23 cellular contexts compared by ENCODE assay signal in genomic region chr14:103834956-103835355, GRCh38. TPM values are rescaled to one million over a fixed set of nuclear protein-coding genes. Genes with fewer than 3 reads are reported as not detected.
DNase-seq lines count a peak whose midpoint lies in the region; ATAC-seq and TF ChIP-seq lines count a peak whose summit lies in the region.
"Had no signal": no experiment of that assay in that cellular context is flagged by ENCODE, and none has a peak within 500 bp of the region (broad histone marks: within the 10 kb centered on the region; RNA-seq: fewer than 3 reads in every experiment).

No MANE protein-coding gene starts in this region.

- ATAC-seq in activated T-helper 17 cell treated with anti-CD3 and anti-CD28 coated beads, Interleukin-2, amount 50 U/mL, for 72 hours (replicated peaks) = no peak
- ATAC-seq in lower lobe of right lung (peak; percentile 32 to 48), HG03196 (IDR thresholded peaks at IDR 0.05; ENCODE audit: unreplicated experiment) (no peak)
- ATAC-seq: A549, GM12878, GM23338, HCT116 had no signal

- no peaks in the 10 kb centered on the region for H3K9me3 Mint-ChIP-seq in activated T-helper 17 cell treated with anti-CD3 and anti-CD28 coated beads, Interleukin-2, amount 50 U/mL, for 72 hours
- H3K9me3 Mint-ChIP-seq: CD14-positive monocyte; CD4-positive, alpha-beta T cell; CD8-positive, alpha-beta memory T cell; GM23338; H9 had no signal

- H3K36me3 Mint-ChIP-seq in activated T-helper 17 cell treated with anti-CD3 and anti-CD28 coated beads, Interleukin-2, amount 50 U/mL, for 72 hours (ENCODE audit: low read depth) = no peaks in the 10 kb centered on the region
- H3K36me3 Mint-ChIP-seq: CD14-positive monocyte had no signal

- H3K4me3 Mint-ChIP-seq in activated T-helper 17 cell treated with anti-CD3 and anti-CD28 coated beads, Interleukin-2, amount 50 U/mL, for 72 hours = no peak overlapping the region
- H3K4me3 Mint-ChIP-seq: CD14-positive monocyte; CD4-positive, alpha-beta T cell; CD8-positive, alpha-beta memory T cell; GM23338; H9 had no signal

- no peaks in the 10 kb centered on the region for H3K27me3 Mint-ChIP-seq in activated T-helper 17 cell treated with anti-CD3 and anti-CD28 coated beads, Interleukin-2, amount 50 U/mL, for 72 hours
- H3K27me3 Mint-ChIP-seq: CD4-positive, alpha-beta T cell; CD8-positive, alpha-beta memory T cell had no signal

- H3K27ac ChIP-seq in lower lobe of right lung = no peak overlapping the region
- peak overlapping the region; percentile 6 to 57 for H3K27ac ChIP-seq in prostate gland
- H3K27ac ChIP-seq: A549; BLaER1 treated with 17β-estradiol and CSF1 and Interleukin-3, amounts not matched to agents 10 nM and 100 nM had no signal

- H3K27me3 ChIP-seq in lower lobe of right lung (ENCODE audit: low read depth) (no peaks in the 10 kb centered on the region), prostate gland (replicated peaks; ENCODE audit: insufficient read depth) (no peaks in the 10 kb centered on the region)
- H3K27me3 ChIP-seq: BE2C; BLaER1 treated with 17β-estradiol and CSF1 and Interleukin-3, amounts not matched to agents 10 nM and 100 nM had no signal

- H3K4me1 Mint-ChIP-seq in activated T-helper 17 cell treated with anti-CD3 and anti-CD28 coated beads, Interleukin-2, amount 50 U/mL, for 72 hours = peaks cover 15% of the 10 kb centered on the region
- H3K4me1 Mint-ChIP-seq: CD14-positive monocyte had no signal

- TF ChIP-seq CTCF in lower lobe of right lung (IDR thresholded peaks at IDR 0.05) = no peak
- TF ChIP-seq CTCF in prostate gland (IDR thresholded peaks at IDR 0.05) = no peak

- WGBS in prostate gland = 87% methylated on average over 2 of the region's 2 CpGs

- H3K27ac Mint-ChIP-seq in activated T-helper 17 cell treated with anti-CD3 and anti-CD28 coated beads, Interleukin-2, amount 50 U/mL, for 72 hours = peak overlapping the region; percentile 46
- H3K27ac Mint-ChIP-seq: CD4-positive, alpha-beta T cell; CD8-positive, alpha-beta memory T cell; GM23338; H9 had no signal

- no peak for DNase-seq in lower lobe of right lung
- DNase-seq in prostate gland (ENCODE audit: low spot score) = peak; percentile 23
- no peak for DNase-seq in central memory CD4-positive, alpha-beta T cell
- no peak for DNase-seq in activated effector memory CD4-positive, alpha-beta T cell treated with Interleukin-2 at 50 U/mL for 16 hours
- DNase-seq: 8988T; ACHN; AML-193; BE2C; CD4-positive, alpha-beta T cell; CD8-positive, alpha-beta memory T cell; DMS 273 treated with DMSO at 0.1 percent for 48 hours; DMS79; EL; GDM1; H9 had no signal

- TF ChIP-seq POLR2A in prostate gland (IDR thresholded peaks at IDR 0.05) = no peak

- H3K4me1 ChIP-seq in lower lobe of right lung (peaks cover 16% of the 10 kb centered on the region), prostate gland (replicated peaks) (peaks cover 7% of the 10 kb centered on the region)
- H3K4me1 ChIP-seq: A549, BE2C had no signal

- intact Hi-C loops in lower lobe of right lung (cut with DNase I) (no loop called here), prostate gland (cut with DNase I) (no loop called here)

- H3K9me3 ChIP-seq in lower lobe of right lung = no peaks in the 10 kb centered on the region
- H3K9me3 ChIP-seq in prostate gland = no peaks in the 10 kb centered on the region
- H3K9me3 ChIP-seq: A549; BE2C; BLaER1 treated with 17β-estradiol and CSF1 and Interleukin-3, amounts not matched to agents 10 nM and 100 nM had no signal

- H3K4me3 ChIP-seq in lower lobe of right lung (no peak overlapping the region), prostate gland (no peak overlapping the region)
- H3K4me3 ChIP-seq: A549; BLaER1 treated with 17β-estradiol and CSF1 and Interleukin-3, amounts not matched to agents 10 nM and 100 nM; GM12878; GM23338 had no signal

- no peaks in the 10 kb centered on the region for H3K36me3 ChIP-seq in lower lobe of right lung
- H3K36me3 ChIP-seq in prostate gland = no peaks in the 10 kb centered on the region
- H3K36me3 ChIP-seq: BLaER1 treated with 17β-estradiol and CSF1 and Interleukin-3, amounts not matched to agents 10 nM and 100 nM had no signal

RNA-seq across cellular contexts. Expression of gene PPP1R13B, which starts 12.4 kb away (rescaled TPM):
- 10 to 100 TPM; 10.0 to 10.4 TPM for total RNA-seq in activated T-helper 17 cell treated with anti-CD3 and anti-CD28 coated beads, Interleukin-2, amount 50 U/mL, for 72 hours
- total RNA-seq in lower lobe of right lung = 60.6 TPM
- 10 to 100 TPM; 48.2 to 64.6 TPM for total RNA-seq in prostate gland

Comparison
In these comparisons a context has a peak if more than half of its experiments do, and no peak if none do; other contexts are left out.
1. ATAC-seq: peak in lower lobe of right lung (2 of 2); none in activated T-helper 17 cell treated with anti-CD3 and anti-CD28 coated beads, Interleukin-2, amount 50 U/mL, for 72 hours (single experiment) and HG03196 (single experiment).